In the genomic region with DNA sequence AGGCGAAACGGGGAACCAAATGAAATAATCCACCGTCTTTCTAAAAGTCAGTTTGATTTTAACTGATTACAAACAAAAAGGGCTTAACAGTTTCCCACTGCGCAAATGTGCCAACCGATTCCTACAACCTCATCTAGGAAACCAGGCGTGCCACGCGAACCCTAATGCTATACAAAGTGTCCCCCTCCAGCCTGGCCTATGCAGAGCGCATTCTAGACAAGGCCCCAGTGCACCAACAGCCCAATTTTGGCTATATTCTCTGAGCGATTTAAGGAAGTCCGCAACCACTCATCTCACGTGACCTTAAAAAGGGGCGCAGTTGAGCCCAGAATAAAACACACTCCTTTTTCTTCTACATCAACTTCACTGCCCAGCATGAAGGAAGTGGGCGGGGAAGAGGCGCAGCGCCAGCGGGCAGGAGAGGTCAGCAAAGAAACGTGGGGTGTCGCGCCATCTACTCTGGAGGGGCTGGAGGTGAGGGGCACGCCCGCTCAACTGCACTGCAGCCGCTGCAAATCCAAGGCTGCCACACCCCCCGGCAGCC, we compare ENCODE assay signal across 8 cellular contexts. TPM values are rescaled to one million over a fixed set of nuclear protein-coding genes. Genes with fewer than 3 reads are reported as not detected.
DNase-seq lines count a peak whose midpoint lies in the region; ATAC-seq and TF ChIP-seq lines count a peak whose summit lies in the region.

No MANE protein-coding gene starts in this region.

- peak overlapping the region; percentile 99 for H3K27ac ChIP-seq in endodermal cell (ENCODE audit: low read depth, low read length)
- peak overlapping the region; percentile 94 to 100 (median 98) for H3K27ac ChIP-seq in tibial nerve

- H3K36me3 ChIP-seq in endodermal cell (ENCODE audit: control insufficient read depth, insufficient read depth, low read length) (peaks cover 13% of the 10 kb centered on the region), tibial nerve (no peaks in the 10 kb centered on the region)

- H3K9me3 Mint-ChIP-seq in endodermal cell, result no peaks in the 10 kb centered on the region

- no peak for TF ChIP-seq POLR2A in tibial nerve (IDR thresholded peaks at IDR 0.05)

- DNase-seq in GDM1 (lab: John Stamatoyannopoulos, UW) (peak; percentile 82), GM20000 (ENCODE audit: low spot score) (peak; percentile 74), T-helper 2 cell (peak in 4 of 5 experiments; percentile 3 to 77 (median 22)), endodermal cell (no peak), midbrain (lab: John Stamatoyannopoulos, UW) (peak; percentile 61), tibial nerve (ENCODE audit: low spot score in 2 of 2) (peak; percentile 39 to 54), DMS114 treated with DMSO at 0.1 percent for 48 hours (lab: John Stamatoyannopoulos, UW; ENCODE audit: unreplicated experiment) (no peak)

- no peak for TF ChIP-seq EP300 in tibial nerve (IDR thresholded peaks at IDR 0.05)

- H3K4me3 Mint-ChIP-seq in endodermal cell, result peak overlapping the region; percentile 99

- H3K4me3 ChIP-seq in endodermal cell (ENCODE audit: low read length) (peak overlapping the region; percentile 100), tibial nerve (peak overlapping the region; percentile 80 to 95 (median 86))

- peaks cover 18% of the 10 kb centered on the region for H3K4me1 Mint-ChIP-seq in endodermal cell

- H3K27me3 ChIP-seq in endodermal cell (ENCODE audit: control insufficient read depth, insufficient read depth, low read length, poor library complexity, severe bottlenecking) (no peaks in the 10 kb centered on the region), tibial nerve (no peaks in the 10 kb centered on the region)

- H3K9me3 ChIP-seq in endodermal cell (ENCODE audit: control insufficient read depth, low read length) (no peaks in the 10 kb centered on the region), tibial nerve (no peaks in the 10 kb centered on the region)

- 4% methylated on average over 15 to 24 of the region's 24 CpGs for WGBS in endodermal cell (ENCODE audit: insufficient coverage in 1 of 2, insufficient read length in 1 of 2), 2 experiments
- 3% methylated on average over 24 of the region's 24 CpGs for WGBS in tibial nerve, 2 donors

- TF ChIP-seq CTCF in GM20000 (IDR thresholded peaks at IDR 0.05; ENCODE audit: extremely low read depth, missing control alignments), result no peak
- peak; percentile 4 for TF ChIP-seq CTCF in endodermal cell (conservative IDR thresholded peaks at IDR 0.05)
- peak in 1 of 5 experiments; percentile 6 for TF ChIP-seq CTCF in tibial nerve (IDR thresholded peaks at IDR 0.05)

- H3K9ac ChIP-seq in endodermal cell (ENCODE audit: extremely low read depth, low read length, poor library complexity, severe bottlenecking), result peak overlapping the region; percentile 86

- peak; percentile 24 for ATAC-seq in HG03565 (IDR thresholded peaks at IDR 0.05; ENCODE audit: unreplicated experiment)

- peaks cover 2% of the 10 kb centered on the region for H3K4me1 ChIP-seq in endodermal cell (ENCODE audit: control insufficient read depth, insufficient read depth, low read length)
- peaks cover 0 to 64% (median 23%) of the 10 kb centered on the region in 4 donors for H3K4me1 ChIP-seq in tibial nerve

- no peaks in the 10 kb centered on the region for H3K27me3 Mint-ChIP-seq in endodermal cell (ENCODE audit: insufficient read depth)

- peak overlapping the region; percentile 99 for H3K27ac Mint-ChIP-seq in endodermal cell

- peaks cover 14% of the 10 kb centered on the region for H3K36me3 Mint-ChIP-seq in endodermal cell (ENCODE audit: low read depth)

RNA-seq across cellular contexts. Expression of gene FAM13B, which starts 0.8 kb away (rescaled TPM):
- total RNA-seq in endodermal cell (10 to 100 TPM; 22.9 to 28.7 TPM), tibial nerve (10 to 100 TPM; 59.4 to 85.9 (median 72.3) TPM)
- polyA plus RNA-seq in endodermal cell (2013, experiment 1 of 2), result 20.5 TPM
- 20.1 TPM for polyA plus RNA-seq in endodermal cell (2013, experiment 2 of 2)

RNA-seq across cellular contexts. Expression of gene WNT8A, which starts 51.7 kb away (rescaled TPM):
- 1 to 10 TPM in 1 of 2 donors, under 1 TPM in 1; 0.49 to 2.2 TPM for total RNA-seq in endodermal cell
- 0.39 TPM for polyA plus RNA-seq in endodermal cell (2013, experiment 1 of 2)
- polyA plus RNA-seq in endodermal cell (2013, experiment 2 of 2), result 0.62 TPM
- total RNA-seq in tibial nerve, result not detected

Comparison
In these comparisons a context has a peak if more than half of its experiments do, and no peak if none do; other contexts are left out.
1. DNase-seq: peak in GDM1 (single experiment), GM20000 (single experiment), T-helper 2 cell (4 of 5), midbrain (single experiment) and tibial nerve (2 of 2); none in endodermal cell (single experiment) and DMS114 treated with DMSO at 0.1 percent for 48 hours (single experiment).